6 cellular contexts compared by ENCODE assay signal in genomic region chr2:10831387-10831985, GRCh38.
"Had no signal": no experiment of that assay in that cellular context is flagged by ENCODE, and none has a peak within 500 bp of the region (broad histone marks: within the 10 kb centered on the region; RNA-seq: fewer than 3 reads in every experiment).

No MANE protein-coding gene starts in this region.

- H3K36me3 ChIP-seq: tibial artery had no signal

- H3K9me3 ChIP-seq: tibial artery had no signal

- H3K36me3 Mint-ChIP-seq: activated naive CD8-positive, alpha-beta T cell; memory B cell; naive thymus-derived CD8-positive, alpha-beta T cell had no signal

- H3K4me3 Mint-ChIP-seq: activated naive CD8-positive, alpha-beta T cell; activated T-helper 1 cell treated with anti-CD3 and anti-CD28 coated beads, Interleukin-12 subunit alpha, Interleukin-12 subunit beta, Interleukin-2, Interleukin-4 antibody, amounts not matched to agents 30 ng/mL and 10 ng/mL and 1 ng/mL, durations not matched to agents 14 hours and 24 hours and 36 hours; dendritic cell treated with granulocyte-macrophage colony-stimulating factor and Interleukin-4, amounts not matched to agents 40 ng/mL and 50 ng/mL, for 4 days; memory B cell had no signal

- H3K4me3 ChIP-seq: tibial artery had no signal

- H3K27ac ChIP-seq: tibial artery had no signal

- H3K9me3 Mint-ChIP-seq: activated T-helper 1 cell treated with anti-CD3 and anti-CD28 coated beads, Interleukin-12 subunit alpha, Interleukin-12 subunit beta, Interleukin-2, Interleukin-4 antibody, amounts not matched to agents 30 ng/mL and 10 ng/mL and 1 ng/mL, durations not matched to agents 14 hours and 24 hours and 36 hours; dendritic cell treated with granulocyte-macrophage colony-stimulating factor and Interleukin-4, amounts not matched to agents 40 ng/mL and 50 ng/mL, for 4 days; memory B cell; naive thymus-derived CD8-positive, alpha-beta T cell had no signal

- H3K27ac Mint-ChIP-seq: activated naive CD8-positive, alpha-beta T cell; activated T-helper 1 cell treated with anti-CD3 and anti-CD28 coated beads, Interleukin-12 subunit alpha, Interleukin-12 subunit beta, Interleukin-2, Interleukin-4 antibody, amounts not matched to agents 30 ng/mL and 10 ng/mL and 1 ng/mL, durations not matched to agents 14 hours and 24 hours and 36 hours; memory B cell had no signal
